ENCODE assay signal across 8 cellular contexts in genomic region chr19:47430041-47430802, GRCh38. TPM values are rescaled to one million over a fixed set of nuclear protein-coding genes. Genes with fewer than 3 reads are reported as not detected.
DNase-seq lines count a peak whose midpoint lies in the region; ATAC-seq and TF ChIP-seq lines count a peak whose summit lies in the region.

No MANE protein-coding gene starts in this region.

- peak overlapping the region; percentile 52 for H2AFZ ChIP-seq in fibroblast of lung (ENCODE audit: low read length)
- peak overlapping the region; percentile 72 for H2AFZ ChIP-seq in parathyroid adenoma

- H3K27ac Mint-ChIP-seq in Caco-2 (ENCODE audit: unreplicated experiment), result no peak overlapping the region

- H3K27me3 ChIP-seq in Caco-2 (replicated peaks; ENCODE audit: control insufficient read depth, insufficient read depth, low read length) (no peaks in the 10 kb centered on the region), fibroblast of lung (ENCODE audit: control insufficient read depth, insufficient read depth, low read length) (no peaks in the 10 kb centered on the region), parathyroid adenoma (ENCODE audit: control insufficient read depth, insufficient read depth, low read length) (no peaks in the 10 kb centered on the region)

- H3K4me1 Mint-ChIP-seq in Caco-2 (ENCODE audit: low read depth, unreplicated experiment), result no peaks in the 10 kb centered on the region

- CTCF ChIA-PET in Caco-2 (lab: Charles Lee), result no interaction called here
- CTCF ChIA-PET in RWPE1 (lab: Yijun Ruan, JAX), result interaction anchor here (0.6 kb wide), 2 partner anchors 133 to 278 kb away, joined by 3 read pairs; no protein-coding TSS in a partner anchor

- no peaks in the 10 kb centered on the region for H3K36me3 ChIP-seq in Caco-2 (ENCODE audit: control insufficient read depth, insufficient read depth, low read length)
- no peaks in the 10 kb centered on the region for H3K36me3 ChIP-seq in fibroblast of lung (ENCODE audit: control insufficient read depth, insufficient read depth, low read length)
- no peaks in the 10 kb centered on the region for H3K36me3 ChIP-seq in parathyroid adenoma (ENCODE audit: control insufficient read depth, insufficient read depth, low read length)

- no peaks in the 10 kb centered on the region for H4K20me1 ChIP-seq in fibroblast of lung (ENCODE audit: control insufficient read depth, extremely low read depth, insufficient read depth, low read length)

- intact Hi-C loops in Caco-2 (cut with micrococcal nuclease; ENCODE audit: unreplicated experiment), result no loop called here

- H3K4me3 Mint-ChIP-seq in Caco-2 (ENCODE audit: unreplicated experiment), result peak overlapping the region; percentile 38

- H3K4me1 ChIP-seq in Caco-2 (peaks cover 13% of the 10 kb centered on the region), fibroblast of lung (ENCODE audit: control insufficient read depth, extremely low read depth, insufficient read depth, low read length) (peaks cover 14% of the 10 kb centered on the region), parathyroid adenoma (peaks cover 8% of the 10 kb centered on the region)

- no peaks in the 10 kb centered on the region for H3K9me3 Mint-ChIP-seq in Caco-2 (ENCODE audit: unreplicated experiment)

- ATAC-seq in HG02870 (IDR thresholded peaks at IDR 0.05; ENCODE audit: unreplicated experiment) (no peak), HG03460 (IDR thresholded peaks at IDR 0.05; ENCODE audit: unreplicated experiment) (no peak), GM19397 (IDR thresholded peaks at IDR 0.05; ENCODE audit: unreplicated experiment) (no peak)

- no peak overlapping the region for H3K9ac ChIP-seq in fibroblast of lung (ENCODE audit: insufficient read depth, low read length)
- no peak overlapping the region for H3K9ac ChIP-seq in parathyroid adenoma

- POLR2A ChIA-PET in Caco-2 (lab: Charles Lee), result no interaction called here
- POLR2A ChIA-PET in RWPE1 (lab: Yijun Ruan, JAX; ENCODE audit: low non-redundant PET), result no interaction called here

- H3K9me3 ChIP-seq in Caco-2, result no peaks in the 10 kb centered on the region
- H3K9me3 ChIP-seq in fibroblast of lung (ENCODE audit: control insufficient read depth, insufficient read depth, low read depth, low read length), result no peaks in the 10 kb centered on the region
- no peaks in the 10 kb centered on the region for H3K9me3 ChIP-seq in parathyroid adenoma (ENCODE audit: control insufficient read depth, low read length)

- no peaks in the 10 kb centered on the region for H3K36me3 Mint-ChIP-seq in Caco-2 (ENCODE audit: insufficient read depth, unreplicated experiment)

- H3K4me3 ChIP-seq in Caco-2 (ENCODE audit: low read depth, low read length) (no peak overlapping the region), fibroblast of lung (replicated peaks in 1 of 4; ENCODE audit: control extremely low read depth in 1 of 4, insufficient read depth in 1 of 4, low read depth in 3 of 4, low read length in 4 of 4) (peak overlapping the region in 1 of 4 experiments; percentile 14), parathyroid adenoma (ENCODE audit: low read depth, low read length) (peak overlapping the region; percentile 17)

- H3K27ac ChIP-seq in RWPE1 (no peak overlapping the region), fibroblast of lung (ENCODE audit: insufficient read depth, low read length) (no peak overlapping the region), parathyroid adenoma (no peak overlapping the region)

- H3K4me2 ChIP-seq in fibroblast of lung (ENCODE audit: extremely low read depth, insufficient read depth, low read length) (peak overlapping the region; percentile 64), parathyroid adenoma (ENCODE audit: low read length) (peak overlapping the region; percentile 10)

- TF ChIP-seq CTCF in Caco-2 (IDR thresholded peaks at IDR 0.05; ENCODE audit: insufficient read depth in 1 of 2, low read depth in 1 of 2, low read length in 1 of 2, severe bottlenecking in 1 of 2, unreplicated experiment in 1 of 2), result no peak
- TF ChIP-seq CTCF in RWPE1 (conservative IDR thresholded peaks at IDR 0.05; ENCODE audit: low read depth), result peak; percentile 24; the same call in 1 of the 2 replicates
- peak in 1 of 2 donors; percentile 26 for TF ChIP-seq CTCF in fibroblast of lung (conservative IDR thresholded peaks at IDR 0.05 in 1 of 2, IDR thresholded peaks at IDR 0.05 in 1 of 2; ENCODE audit: low read depth in 1 of 2, low read length in 2 of 2)
- no peak for TF ChIP-seq CTCF in parathyroid adenoma (IDR thresholded peaks at IDR 0.05)

- no peak for DNase-seq in Caco-2
- no peak for DNase-seq in RWPE1 (ENCODE audit: low spot score)
- DNase-seq in fibroblast of lung (ENCODE audit: low read depth in 2 of 2), result peak; percentile 36 to 60
- DNase-seq in NCI-H1436 (lab: John Stamatoyannopoulos, UW), result no peak

- BruUV-seq in Caco-2 (replicated peaks; lab: Mats Ljungman, UMichigan), result no TSS peak

- H3K79me2 ChIP-seq in fibroblast of lung (ENCODE audit: control insufficient read depth, insufficient read depth, low read length) (no peaks in the 10 kb centered on the region), parathyroid adenoma (no peaks in the 10 kb centered on the region)

- peaks cover 1% of the 10 kb centered on the region for H3K27me3 Mint-ChIP-seq in Caco-2 (ENCODE audit: insufficient read depth, unreplicated experiment)

RNA-seq across cellular contexts. Expression of gene MEIS3, which starts 10.9 kb away (rescaled TPM):
- total RNA-seq in Caco-2 (2022), result 16.2 and 16.8 TPM in 2 replicates
- 40.3 and 57.8 TPM in 2 replicates for total RNA-seq in fibroblast of lung
- polyA plus RNA-seq in fibroblast of lung, result 18.5 and 30.5 TPM in 2 replicates
- polyA plus RNA-seq in fibroblast of lung (2012), result 34.9 and 65.1 TPM in 2 replicates
- polyA minus RNA-seq in fibroblast of lung (ENCODE audit: low replicate concordance), result 33.0 and 104 TPM in 2 replicates

RNA-seq across cellular contexts. Expression of gene SLC8A2, which starts 41.5 kb away (rescaled TPM):
- 1.2 and 1.3 TPM in 2 replicates for total RNA-seq in Caco-2 (2022)
- total RNA-seq in fibroblast of lung, result under 0.01 TPM in 1 of 2 replicates, not detected in the other
- not detected in 2 replicates for polyA plus RNA-seq in fibroblast of lung
- polyA plus RNA-seq in fibroblast of lung (2012), result not detected in 2 replicates
- polyA minus RNA-seq in fibroblast of lung (ENCODE audit: low replicate concordance), result not detected in 2 replicates

RNA-seq across cellular contexts. Expression of gene KPTN, which starts 53.8 kb away (rescaled TPM):
- total RNA-seq in Caco-2 (2022), result 19.7 and 20.6 TPM in 2 replicates
- total RNA-seq in fibroblast of lung, result 6.2 and 6.9 TPM in 2 replicates
- polyA plus RNA-seq in fibroblast of lung, result 4.9 and 5.3 TPM in 2 replicates
- polyA plus RNA-seq in fibroblast of lung (2012), result 8.5 and 12.5 TPM in 2 replicates
- 17.3 and 21.9 TPM in 2 replicates for polyA minus RNA-seq in fibroblast of lung (ENCODE audit: low replicate concordance)

Comparison
In these comparisons a context has a peak if more than half of its experiments do, and no peak if none do; other contexts are left out.
1. DNase-seq: peak in fibroblast of lung (2 of 2); none in Caco-2 (0 of 2), RWPE1 (single experiment) and NCI-H1436 (single experiment).